ENCODE assay signal across 9 cellular contexts in the genomic region with DNA sequence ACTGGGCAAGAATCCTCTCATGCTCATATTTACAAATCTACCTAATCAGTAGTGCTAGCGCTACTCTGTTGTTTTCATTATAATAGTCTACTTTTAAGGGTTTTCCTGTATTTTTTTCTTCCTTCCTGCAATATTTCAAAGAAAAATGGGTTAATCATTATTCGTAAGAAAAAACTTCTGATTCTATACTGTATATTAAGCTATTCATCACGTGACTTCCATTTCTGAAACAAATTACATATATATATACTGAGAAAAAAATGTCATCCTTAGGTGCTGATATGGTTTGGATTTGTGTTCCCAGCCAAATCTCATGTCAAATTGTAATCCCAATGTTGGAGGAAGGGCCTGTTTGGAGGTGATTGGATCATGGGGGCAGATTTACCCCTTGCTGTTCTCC.
"Had no signal": no experiment of that assay in that cellular context is flagged by ENCODE, and none has a peak within 500 bp of the region (broad histone marks: within the 10 kb centered on the region; RNA-seq: fewer than 3 reads in every experiment).

No MANE protein-coding gene starts in this region.

- H2AFZ ChIP-seq: GM23338 had no signal

- ATAC-seq: GM23338, HCT116, HepG2 had no signal

- DNase-seq: H7, HFFc6, KG1 had no signal

- H3K36me3 ChIP-seq: HAP-1 had no signal

- H3K27ac ChIP-seq: HL-60 had no signal

- H3K4me2 ChIP-seq: GM23338 had no signal

- H3K4me1 ChIP-seq: HAP-1 had no signal

- FAIRE-seq: H1, HepG2 had no signal

- H3K9me3 ChIP-seq: HAP-1 had no signal

- H3K4me3 ChIP-seq: GM23338, HAP-1 had no signal
